In the genomic region with DNA sequence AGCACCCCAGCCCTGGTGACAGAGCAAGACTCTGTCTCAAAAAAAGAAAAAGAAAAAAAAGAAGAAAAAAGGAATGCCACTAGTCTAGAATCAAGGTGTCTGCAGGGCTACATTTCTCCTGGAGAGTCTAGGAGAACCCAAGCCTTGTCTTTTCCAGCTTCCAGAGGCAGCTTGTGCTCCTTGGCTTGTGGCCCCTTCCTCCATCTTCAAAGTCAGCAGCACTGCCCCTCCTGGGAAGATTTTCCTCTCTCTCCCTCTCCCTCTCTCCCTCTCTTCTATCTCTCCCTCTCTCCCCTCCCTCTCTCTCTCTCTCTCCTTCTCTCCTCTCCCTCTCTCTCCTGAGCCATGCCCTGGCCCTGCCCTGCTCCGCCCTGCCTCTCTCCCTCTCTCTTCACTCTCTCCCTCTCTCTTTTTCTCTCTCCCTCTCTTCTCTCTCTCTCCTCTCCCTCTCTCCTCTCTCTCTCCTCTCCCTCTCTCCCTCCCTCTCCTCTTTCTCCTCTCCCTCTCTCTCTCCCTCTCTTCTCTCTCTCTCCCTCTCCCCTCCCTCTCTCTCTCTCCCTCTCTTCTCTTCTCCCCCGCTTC, we compare ENCODE assay signal across 11 cellular contexts.
"Had no signal": no experiment of that assay in that cellular context is flagged by ENCODE, and none has a peak within 500 bp of the region (broad histone marks: within the 10 kb centered on the region; RNA-seq: fewer than 3 reads in every experiment).

No MANE protein-coding gene starts in this region.

- H3K4me3 Mint-ChIP-seq: naive thymus-derived CD8-positive, alpha-beta T cell had no signal

- H3K27ac Mint-ChIP-seq: naive thymus-derived CD8-positive, alpha-beta T cell had no signal

- H3K9me3 ChIP-seq: mucosa of descending colon, psoas muscle, suprapubic skin had no signal

- ATAC-seq: left colon; mucosa of descending colon; naive thymus-derived CD8-positive, alpha-beta T cell; psoas muscle had no signal

- H3K36me3 ChIP-seq: suprapubic skin had no signal

- DNase-seq: activated CD4-positive, alpha-beta T cell treated with anti-CD3 and anti-CD28 coated beads, Interleukin-2, amount 50 U/mL, for 1 hour; activated gamma-delta T cell; dermis blood vessel endothelial cell; nucleus accumbens; stimulated activated CD4-positive, alpha-beta T cell treated with anti-CD3 and anti-CD28 coated beads, Interleukin-2, amount 100 ng/mL, for 48 hours; stimulated activated naive CD4-positive, alpha-beta T cell treated with Interleukin-2 at 50 U/mL for 16 hours had no signal

- H3K4me3 ChIP-seq: mucosa of descending colon, suprapubic skin had no signal

- H3K36me3 Mint-ChIP-seq: naive thymus-derived CD8-positive, alpha-beta T cell had no signal
